ENCODE assay signal across 8 cellular contexts in genomic region chr3:128878011-128878457, GRCh38. TPM values are rescaled to one million over a fixed set of nuclear protein-coding genes. Genes with fewer than 3 reads are reported as not detected.
DNase-seq lines count a peak whose midpoint lies in the region; ATAC-seq, FAIRE-seq and TF ChIP-seq lines count a peak whose summit lies in the region.

No MANE protein-coding gene starts in this region.

- no TSS peak for BruUV-seq in HepG2 (replicated peaks; lab: Mats Ljungman, UMichigan)

- WGBS in HepG2 (ENCODE audit: low lambda C conversion rate): 83% methylated on average over 7 of the region's 7 CpGs
- 93% methylated on average over 7 of the region's 7 CpGs for WGBS in thymus

- TF ChIP-seq EP300 in HepG2 (IDR thresholded peaks at IDR 0.05; ENCODE audit: low read depth in 2 of 2, low read length in 2 of 2): no peak
- no peak for TF ChIP-seq EP300 in HepG2 (CRISPR knock-in tag; IDR thresholded peaks at IDR 0.05; ENCODE audit: borderline replicate concordance)

- peak overlapping the region; percentile 93 for H3K4me2 ChIP-seq in HepG2 (ENCODE audit: low read depth, low read length)

- peaks cover 54% of the 10 kb centered on the region for H3K36me3 Mint-ChIP-seq in activated T-cell treated with anti-CD3 and anti-CD28 coated beads, Interleukin-2, amount 50 U/mL, for 24 hours (ENCODE audit: low read depth)

- no peaks in the 10 kb centered on the region for H3K9me3 ChIP-seq in adipocyte (ENCODE audit: control insufficient read depth, low read length)
- no peaks in the 10 kb centered on the region for H3K9me3 ChIP-seq in HepG2 (ENCODE audit: low read length)
- no peaks in the 10 kb centered on the region for H3K9me3 ChIP-seq in thymus (ENCODE audit: control insufficient read depth)

- H3K4me3 Mint-ChIP-seq in activated T-cell treated with anti-CD3 and anti-CD28 coated beads, Interleukin-2, amount 50 U/mL, for 24 hours: peak overlapping the region; percentile 90

- no peaks in the 10 kb centered on the region for H3K27me3 ChIP-seq in adipocyte (replicated peaks; ENCODE audit: control insufficient read depth, insufficient read depth, low read length)
- H3K27me3 ChIP-seq in HepG2 (ENCODE audit: control insufficient read depth in 1 of 2, insufficient read depth in 2 of 2, low read length in 2 of 2): peaks cover 0 to 6% of the 10 kb centered on the region in 2 experiments; a peak in 1 of 5 replicates
- no peaks in the 10 kb centered on the region for H3K27me3 ChIP-seq in thymus (ENCODE audit: control insufficient read depth, insufficient read depth)

- intact Hi-C loops in HepG2 (cut with micrococcal nuclease; ENCODE audit: unreplicated experiment): loop anchor here (5.0 kb wide), 1 partner anchor 74 kb away; no protein-coding TSS in a partner anchor

- TF ChIP-seq POLR2A in HepG2 (IDR thresholded peaks at IDR 0.05; ENCODE audit: insufficient read depth in 1 of 2, low read depth in 2 of 2, low read length in 2 of 2): no peak

- CTCF ChIA-PET in HepG2 (lab: Yijun Ruan, JAX; ENCODE audit: low intra/inter-chr PET ratio, low total read pairs): no interaction called here

- peak overlapping the region; percentile 98 for H3K27ac Mint-ChIP-seq in activated T-cell treated with anti-CD3 and anti-CD28 coated beads, Interleukin-2, amount 50 U/mL, for 24 hours

- TF ChIP-seq RAD21 in HepG2 (CRISPR knock-in tag; IDR thresholded peaks at IDR 0.05): no peak

- H3K4me1 Mint-ChIP-seq in activated T-cell treated with anti-CD3 and anti-CD28 coated beads, Interleukin-2, amount 50 U/mL, for 24 hours (ENCODE audit: low read depth): peaks cover 62% of the 10 kb centered on the region

- H3K27ac ChIP-seq in HepG2 (ENCODE audit: extremely low read length, insufficient read depth, low read length): no peak overlapping the region
- H3K27ac ChIP-seq in thymus (ENCODE audit: low read depth): peak overlapping the region; percentile 83

- no peaks in the 10 kb centered on the region for H4K20me1 ChIP-seq in HepG2 (ENCODE audit: insufficient read depth, low read length)

- H2AFZ ChIP-seq in HepG2 (ENCODE audit: low read length): no peak overlapping the region

- no peak for TF ChIP-seq CTCF in HepG2 (CRISPR knock-in tag; IDR thresholded peaks at IDR 0.05)

- peaks cover 31% of the 10 kb centered on the region for H3K4me1 ChIP-seq in adipocyte (ENCODE audit: control insufficient read depth, insufficient read depth, low read length)
- H3K4me1 ChIP-seq in HepG2 (ENCODE audit: insufficient read depth, low read length): peaks cover 40% of the 10 kb centered on the region
- peaks cover 21% of the 10 kb centered on the region for H3K4me1 ChIP-seq in thymus (ENCODE audit: control insufficient read depth, insufficient read depth, low read length)

- ATAC-seq in HepG2 (no peak), HG03025 (IDR thresholded peaks at IDR 0.05; ENCODE audit: low FRiP score, unreplicated experiment) (no peak)
- ATAC-seq in activated CD4-positive, CD25-positive, alpha-beta regulatory T cell treated with anti-CD3 and anti-CD28 coated beads, Interleukin-2, amount 50 U/mL, for 24 hours: no peak

- peaks cover 8% of the 10 kb centered on the region for H3K36me3 ChIP-seq in adipocyte (ENCODE audit: control insufficient read depth, insufficient read depth, low read length, severe bottlenecking)
- peaks cover 0 to 11% of the 10 kb centered on the region in 2 experiments; a peak in 2 of 5 replicates for H3K36me3 ChIP-seq in HepG2 (replicated peaks in 1 of 2; ENCODE audit: control insufficient read depth in 1 of 2, insufficient read depth in 2 of 2, low read length in 2 of 2)
- H3K36me3 ChIP-seq in thymus (ENCODE audit: control insufficient read depth, insufficient read depth): no peaks in the 10 kb centered on the region

- POLR2A ChIA-PET in HepG2 (lab: Yijun Ruan, JAX): interaction anchor here (1.5 to 1.6 kb wide), 3 partner anchors 9 to 198 kb away, joined by 3 to 6 read pairs (median 5); no protein-coding TSS in a partner anchor

- H3K27me3 Mint-ChIP-seq in activated T-cell treated with anti-CD3 and anti-CD28 coated beads, Interleukin-2, amount 50 U/mL, for 24 hours: no peaks in the 10 kb centered on the region

- H3K9ac ChIP-seq in adipocyte (ENCODE audit: low read length): peak overlapping the region; percentile 98
- H3K9ac ChIP-seq in HepG2 (ENCODE audit: insufficient read depth, low read depth, low read length): peak overlapping the region; percentile 95

- peaks cover 46% of the 10 kb centered on the region for H3K79me2 ChIP-seq in HepG2 (ENCODE audit: insufficient read depth, low read length)

- DNase-seq in activated T-cell treated with anti-CD3 and anti-CD28 coated beads, Interleukin-2, amount 50 U/mL, for 24 hours: no peak
- DNase-seq in activated T-cell treated with anti-CD3 and anti-CD28 coated beads for 4 hours (no peak), adipocyte (ENCODE audit: low read depth) (no peak), HepG2 (ENCODE audit: low spot score) (no peak), NCI-H345 treated with DMSO at 0.1 percent for 48 hours (lab: John Stamatoyannopoulos, UW; ENCODE audit: unreplicated experiment) (no peak)

- no peak for FAIRE-seq in HepG2 (lab: Jason Lieb, UNC)

- in situ Hi-C loops in HepG2 (cut with HindIII; ENCODE audit: extremely low pct_ligation_motif_present, low pct_unique_long_range_greater_than_20kb): no loop called here

- no peaks in the 10 kb centered on the region for H3K9me3 Mint-ChIP-seq in activated T-cell treated with anti-CD3 and anti-CD28 coated beads, Interleukin-2, amount 50 U/mL, for 24 hours

- H3K4me3 ChIP-seq in adipocyte (ENCODE audit: low read length) (peak overlapping the region; percentile 96), HepG2 (replicated peaks in 1 of 3; ENCODE audit: insufficient read depth in 1 of 3, low read depth in 2 of 3, low read length in 3 of 3) (peak overlapping the region; percentile 66 to 94 (median 72); a peak in 4 of 6 replicates), thymus (ENCODE audit: low read length) (no peak overlapping the region)

TF ChIP-seq in HepG2, 621 proteins besides CTCF, POLR2A, EP300 and RAD21 (continues in another document):
- TF ChIP-seq RARA (CRISPR knock-in tag; IDR thresholded peaks at IDR 0.05) (no peak), UBTF (CRISPR knock-in tag; IDR thresholded peaks at IDR 0.05) (no peak)

RNA-seq across cellular contexts. Expression of gene ACAD9, which starts 1.4 kb away (rescaled TPM):
- total RNA-seq in HepG2 (2016; rRNA removed; fragmentation: Illumina TruSeq; extraction: Trizol): 37.3 and 38.2 TPM in 2 replicates
- total RNA-seq in HepG2 (2016; cell fraction: cytosol; rRNA removed; fragmentation: Illumina TruSeq; extraction: Trizol; ENCODE audit: low read depth): 8.1 and 10.8 TPM in 2 replicates
- 39.1 and 39.5 TPM in 2 replicates for total RNA-seq in HepG2 (2016; cell fraction: insoluble cytoplasmic fraction; rRNA removed; fragmentation: Illumina TruSeq; extraction: Trizol)
- total RNA-seq in HepG2 (2016; cell fraction: membrane; rRNA removed; fragmentation: Illumina TruSeq; extraction: Trizol): 11.6 and 12.1 TPM in 2 replicates
- 44.5 and 48.5 TPM in 2 replicates for total RNA-seq in HepG2 (2016; cell fraction: nucleus; rRNA removed; fragmentation: Illumina TruSeq; extraction: Trizol)
- polyA plus RNA-seq in HepG2 (2011; rRNA removed) (15.3 and 16.7 TPM in 2 replicates), thymus (25.4 TPM)
- polyA plus RNA-seq in HepG2 (2011; cell fraction: cytosol; rRNA removed): 12.8 and 15.9 TPM in 2 replicates
- polyA plus RNA-seq in HepG2 (2011; cell fraction: nucleus; rRNA removed): 45.5 and 47.0 TPM in 2 replicates
- polyA plus RNA-seq in HepG2 (2012): 8.2 and 9.0 TPM in 2 replicates
- polyA plus RNA-seq in HepG2 (2016; cell fraction: cytosol; fragmentation: Illumina TruSeq; extraction: Trizol; ENCODE audit: low read depth): 4.2 and 5.4 TPM in 2 replicates
- 34.4 and 38.2 TPM in 2 replicates for polyA plus RNA-seq in HepG2 (2016; cell fraction: insoluble cytoplasmic fraction; fragmentation: Illumina TruSeq; extraction: Trizol; ENCODE audit: low read depth)
- polyA plus RNA-seq in HepG2 (2016; cell fraction: membrane; fragmentation: Illumina TruSeq; extraction: Trizol; ENCODE audit: low read depth): 6.2 and 6.9 TPM in 2 replicates
- polyA plus RNA-seq in HepG2 (2016; cell fraction: nucleus; fragmentation: Illumina TruSeq; extraction: Trizol; ENCODE audit: insufficient read depth, low read depth): 43.1 and 43.8 TPM in 2 replicates
- 54.0 and 100 TPM in 2 replicates for polyA minus RNA-seq in HepG2 (2011; rRNA and poly(A)+ RNA removed; ENCODE audit: low replicate concordance)
- 8.7 and 11.3 TPM in 2 replicates for polyA minus RNA-seq in HepG2 (2011; cell fraction: cytosol; rRNA and poly(A)+ RNA removed)
- 62.3 and 66.0 TPM in 2 replicates for polyA minus RNA-seq in HepG2 (2011; cell fraction: nucleus; rRNA and poly(A)+ RNA removed)
